In the genomic region with DNA sequence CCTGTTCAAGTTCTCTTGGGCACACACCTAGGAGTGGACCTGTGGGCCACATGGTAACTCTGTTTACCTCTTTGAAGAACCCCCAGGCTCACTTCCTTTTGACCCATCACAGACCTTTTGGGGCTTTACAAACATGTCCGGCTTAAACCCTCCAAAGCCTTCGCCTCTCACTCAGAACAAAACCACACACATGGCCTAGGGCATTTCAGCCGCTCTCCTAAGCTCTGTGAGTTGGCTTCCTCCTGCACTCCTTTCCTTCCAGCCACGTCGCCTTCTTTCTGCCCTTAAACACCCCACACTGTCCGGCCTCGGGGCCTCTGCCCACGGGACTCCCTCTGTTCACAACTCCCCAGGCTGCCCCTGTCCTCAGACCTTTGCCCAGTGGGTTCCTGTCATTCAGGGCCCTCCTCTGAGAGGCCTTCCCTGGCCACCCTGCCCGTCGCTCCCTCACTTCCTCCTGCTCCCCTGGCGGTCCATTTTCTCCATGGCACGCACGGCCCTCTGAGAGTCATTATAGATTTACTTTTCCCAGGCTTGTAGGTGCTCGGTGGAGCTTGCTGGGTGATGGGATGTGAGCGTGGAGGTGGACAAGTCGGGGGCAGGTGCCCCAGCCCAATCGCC, we compare ENCODE assay signal across 13 cellular contexts. TPM values are rescaled to one million over a fixed set of nuclear protein-coding genes. Genes with fewer than 3 reads are reported as not detected.
DNase-seq lines count a peak whose midpoint lies in the region; ATAC-seq, FAIRE-seq and TF ChIP-seq lines count a peak whose summit lies in the region.
"Had no signal": no experiment of that assay in that cellular context is flagged by ENCODE, and none has a peak within 500 bp of the region (broad histone marks: within the 10 kb centered on the region; RNA-seq: fewer than 3 reads in every experiment).

No MANE protein-coding gene starts in this region.

- peaks cover 62% of the 10 kb centered on the region for H3K4me1 Mint-ChIP-seq in CD14-positive monocyte
- H3K4me1 Mint-ChIP-seq in T-helper 17 cell, result peaks cover 8% of the 10 kb centered on the region

- peaks cover 49 to 75% of the 10 kb centered on the region in 2 donors for H3K36me3 Mint-ChIP-seq in CD14-positive monocyte
- H3K36me3 Mint-ChIP-seq in T-helper 17 cell (ENCODE audit: low read depth), result peaks cover 2% of the 10 kb centered on the region

- H3K9ac ChIP-seq in mucosa of rectum (ENCODE audit: low read depth in 1 of 2, low read length in 2 of 2), result no peak overlapping the region

- H3K36me3 ChIP-seq in mucosa of rectum (ENCODE audit: control insufficient read depth in 2 of 2, insufficient read depth in 2 of 2, low read length in 2 of 2), result peaks cover 20 to 22% of the 10 kb centered on the region in 2 donors
- peaks cover 18 to 40% (median 23%) of the 10 kb centered on the region in 3 donors for H3K36me3 ChIP-seq in esophagus squamous epithelium

- ATAC-seq in T-helper 17 cell, result no peak

- intact Hi-C loops in CD14-positive monocyte (cut with micrococcal nuclease), result loop anchor here in 1 of 2 donors (2.0 to 10.0 kb wide), 2 partner anchors 13 to 193 kb away; partner anchors contain the start of gene MXD3
- intact Hi-C loops in esophagus squamous epithelium (cut with DNase I), result no loop called here

- peak overlapping the region in 1 of 2 donors; percentile 82 for H3K27ac ChIP-seq in mucosa of rectum (ENCODE audit: low read depth in 2 of 2, low read length in 2 of 2)
- peak overlapping the region in 1 of 4 donors; percentile 29 for H3K27ac ChIP-seq in esophagus squamous epithelium
- H3K27ac ChIP-seq: C4-2B, cardiac muscle cell had no signal

- TF ChIP-seq POLR2A in GM12892 (IDR thresholded peaks at IDR 0.05; ENCODE audit: low read depth, low read length) (0 out of 2 replicates have a peak, but pooled peaks have one; percentile 27), esophagus squamous epithelium (IDR thresholded peaks at IDR 0.05) (no peak)

- H3K4me1 ChIP-seq in mucosa of rectum (ENCODE audit: control insufficient read depth in 2 of 2, insufficient read depth in 2 of 2, low read length in 2 of 2) (peaks cover 3 to 7% of the 10 kb centered on the region in 2 donors), esophagus squamous epithelium (peaks cover 0 to 19% (median 0%) of the 10 kb centered on the region in 3 donors)

- H3K9me3 Mint-ChIP-seq in CD14-positive monocyte, result peaks cover 0 to 5% (median 0%) of the 10 kb centered on the region in 7 donors

- FAIRE-seq in GM12892 (lab: Jason Lieb, UNC), result peak; percentile 33

- H3K27me3 Mint-ChIP-seq in CD14-positive monocyte (ENCODE audit: low read depth in 3 of 3), result peaks cover 0 to 8% (median 3%) of the 10 kb centered on the region in 3 donors
- no peaks in the 10 kb centered on the region for H3K27me3 Mint-ChIP-seq in T-helper 17 cell

- DNase-seq in CD14-positive monocyte (ENCODE audit: low spot score) (no peak), GM12892 (ENCODE audit: insufficient read length) (no peak), T-helper 17 cell (no peak), esophagus squamous epithelium (lab: John Stamatoyannopoulos, UW) (no peak), NCI-H2029 (lab: John Stamatoyannopoulos, UW) (no peak), epidermal melanocyte (ENCODE audit: insufficient read length, low spot score) (no peak), 8988T (no peak)
- DNase-seq: activated T-cell treated with anti-CD3 and anti-CD28 coated beads, Interleukin-2, amount 50 U/mL, for 48 hours; NCI-H2227 treated with DMSO at 0.1 percent for 48 hours; stimulated activated CD8-positive, alpha-beta memory T cell treated with anti-CD3 and anti-CD28 coated beads, Interleukin-4, amount 100 ng/mL, for 48 hours had no signal

- H3K27ac Mint-ChIP-seq in CD14-positive monocyte (peak overlapping the region; percentile 99 to 100 (median 99)), T-helper 17 cell (no peak overlapping the region)

- H3K9me3 ChIP-seq in T-helper 17 cell (ENCODE audit: control insufficient read depth, low read length, poor library complexity, severe bottlenecking) (no peaks in the 10 kb centered on the region), mucosa of rectum (ENCODE audit: control insufficient read depth in 2 of 2, low read length in 2 of 2) (no peaks in the 10 kb centered on the region), esophagus squamous epithelium (no peaks in the 10 kb centered on the region)

- peak; percentile 37 for TF ChIP-seq CTCF in CD14-positive monocyte (IDR thresholded peaks at IDR 0.05)
- peak in 1 of 6 experiments; percentile 5 for TF ChIP-seq CTCF in esophagus squamous epithelium (IDR thresholded peaks at IDR 0.05)

- H3K4me3 ChIP-seq in mucosa of rectum (ENCODE audit: low read length in 2 of 2) (peak overlapping the region; percentile 39 to 71), esophagus squamous epithelium (peak overlapping the region in 1 of 4 donors; percentile 52)
- H3K4me3 ChIP-seq: cardiac muscle cell had no signal

- H3K27me3 ChIP-seq in mucosa of rectum (ENCODE audit: control insufficient read depth in 2 of 2, insufficient read depth in 2 of 2, low read length in 2 of 2) (no peaks in the 10 kb centered on the region), esophagus squamous epithelium (no peaks in the 10 kb centered on the region)
- H3K27me3 ChIP-seq: cardiac muscle cell had no signal

- WGBS in esophagus squamous epithelium, 2 donors, result 76 to 80% methylated on average over 13 to 14 of the region's 17 CpGs

- peak overlapping the region; percentile 98 to 99 for H3K4me3 Mint-ChIP-seq in CD14-positive monocyte
- H3K4me3 Mint-ChIP-seq in T-helper 17 cell, result peak overlapping the region; percentile 67

RNA-seq across cellular contexts. Expression of gene DOK3, which starts 1.9 kb away (rescaled TPM):
- polyA plus RNA-seq in CD14-positive monocyte, result 10 to 100 TPM; 62.8 to 98.3 TPM
- polyA plus RNA-seq in GM12892 (2012; ENCODE audit: missing spikeins), result 27.7 TPM
- 1 to 10 TPM; 5.1 to 8.0 TPM for total RNA-seq in T-helper 17 cell
- 1 to 10 TPM; 2.4 to 7.2 (median 4.4) TPM for total RNA-seq in esophagus squamous epithelium

RNA-seq across cellular contexts. Expression of gene DDX41, which starts 9.1 kb away (rescaled TPM):
- polyA plus RNA-seq in CD14-positive monocyte, result 10 to 100 TPM; 44.9 to 70.3 TPM
- polyA plus RNA-seq in GM12892 (2012; ENCODE audit: missing spikeins), result 112 TPM
- 10 to 100 TPM; 58.6 to 66.9 TPM for total RNA-seq in T-helper 17 cell
- total RNA-seq in esophagus squamous epithelium, result 10 to 100 TPM; 63.4 to 96.5 (median 76.2) TPM

RNA-seq across cellular contexts. Expression of gene PDLIM7, which starts 10.3 kb away (rescaled TPM):
- 10 to 100 TPM; 21.6 to 27.2 TPM for polyA plus RNA-seq in CD14-positive monocyte
- 12.2 TPM for polyA plus RNA-seq in GM12892 (2012; ENCODE audit: missing spikeins)
- total RNA-seq in T-helper 17 cell (10 to 100 TPM in 1 of 2 donors, 1 to 10 TPM in 1; 6.8 to 16.2 TPM), esophagus squamous epithelium (10 to 100 TPM; 17.1 to 81.6 (median 33.6) TPM)

RNA-seq across cellular contexts. Expression of gene DBN1, which starts 34.3 kb away (rescaled TPM):
- polyA plus RNA-seq in CD14-positive monocyte, result 1 to 10 TPM in 1 of 2 donors, under 1 TPM in 1; 0.71 to 1.6 TPM
- 6.8 TPM for polyA plus RNA-seq in GM12892 (2012; ENCODE audit: missing spikeins)
- 1 to 10 TPM; 1.2 to 5.0 TPM for total RNA-seq in T-helper 17 cell
- total RNA-seq in esophagus squamous epithelium, result 10 to 100 TPM; 11.9 to 51.1 (median 27.2) TPM

RNA-seq across cellular contexts. Expression of gene FAM193B, which starts 46.7 kb away (rescaled TPM):
- polyA plus RNA-seq in CD14-positive monocyte, result 1 to 10 TPM; 1.6 to 1.9 TPM
- 43.8 TPM for polyA plus RNA-seq in GM12892 (2012; ENCODE audit: missing spikeins)
- total RNA-seq in T-helper 17 cell (100 to 1,000 TPM; 143 to 167 TPM), esophagus squamous epithelium (10 to 100 TPM; 28.5 to 52.1 (median 41.9) TPM)
